Comparison of ENCODE assay signal across 24 cellular contexts in the genomic region with DNA sequence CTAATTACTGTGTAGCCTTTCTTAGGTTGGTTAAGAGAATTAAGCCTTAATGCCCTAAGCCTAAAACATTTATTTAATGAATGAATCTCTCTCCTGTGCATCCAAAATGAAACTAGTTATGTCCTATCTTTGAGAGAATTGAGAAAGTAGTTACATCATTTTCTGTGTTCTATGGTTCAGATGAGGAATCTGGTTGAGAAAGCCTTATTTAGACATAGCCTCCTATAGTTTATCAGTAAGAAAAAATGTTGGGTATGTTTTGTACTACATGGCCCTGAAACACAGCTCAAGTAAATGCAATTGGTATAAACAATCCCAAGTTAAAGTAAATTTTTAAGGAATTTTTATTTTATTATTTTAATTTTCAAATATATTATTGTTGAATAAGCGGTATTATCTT. TPM values are rescaled to one million over a fixed set of nuclear protein-coding genes. Genes with fewer than 3 reads are reported as not detected.
DNase-seq lines count a peak whose midpoint lies in the region; ATAC-seq and TF ChIP-seq lines count a peak whose summit lies in the region.
"Had no signal": no experiment of that assay in that cellular context is flagged by ENCODE, and none has a peak within 500 bp of the region (broad histone marks: within the 10 kb centered on the region; RNA-seq: fewer than 3 reads in every experiment).

No MANE protein-coding gene starts in this region.

- no peak overlapping the region for H2AK5ac ChIP-seq in mesenchymal stem cell (ENCODE audit: low read length, severe bottlenecking)

- POLR2A ChIA-PET in WTC11 (lab: Charles Lee) (no interaction called here), HEK293T (lab: Yijun Ruan, JAX) (no interaction called here)

- no peak overlapping the region for H2BK12ac ChIP-seq in mesenchymal stem cell (ENCODE audit: low read length in 2 of 2)

- no peak overlapping the region for H3K4ac ChIP-seq in mesenchymal stem cell (ENCODE audit: low read depth in 1 of 2, low read length in 2 of 2)

- no peaks in the 10 kb centered on the region for H3K4me1 Mint-ChIP-seq in WTC11
- H3K4me1 Mint-ChIP-seq: CD4-positive, alpha-beta memory T cell had no signal

- no peak overlapping the region for H3K4me3 ChIP-seq in fibroblast of lung (replicated peaks in 1 of 4; ENCODE audit: control extremely low read depth in 1 of 4, insufficient read depth in 1 of 4, low read depth in 3 of 4, low read length in 4 of 4)
- no peak overlapping the region for H3K4me3 ChIP-seq in mesenchymal stem cell (ENCODE audit: insufficient read depth in 1 of 2, low read depth in 1 of 2, low read length in 2 of 2)
- no peak overlapping the region for H3K4me3 ChIP-seq in adrenal gland
- H3K4me3 ChIP-seq: BLaER1, MG63 had no signal

- no peak overlapping the region for H3K14ac ChIP-seq in mesenchymal stem cell (ENCODE audit: low read length in 2 of 2)

- H2BK120ac ChIP-seq in mesenchymal stem cell (ENCODE audit: low read depth, low read length) = no peak overlapping the region

- no peak overlapping the region for H2AFZ ChIP-seq in fibroblast of lung (ENCODE audit: low read length)
- no peak overlapping the region for H2AFZ ChIP-seq in mesenchymal stem cell (ENCODE audit: low read depth, low read length)

- CTCF ChIA-PET in WTC11 (lab: Charles Lee) = no interaction called here
- CTCF ChIA-PET in HEK293T (lab: Yijun Ruan, JAX) = no interaction called here

- intact Hi-C loops in adrenal gland (cut with DNase I) = no loop called here

- no peak for TF ChIP-seq POLR2A in adrenal gland (IDR thresholded peaks at IDR 0.05)

- no peak overlapping the region for H3K18ac ChIP-seq in mesenchymal stem cell (ENCODE audit: low read depth in 1 of 2, low read length in 2 of 2)

- H4K91ac ChIP-seq in mesenchymal stem cell (ENCODE audit: low read length) = no peak overlapping the region

- H3K23ac ChIP-seq in mesenchymal stem cell (ENCODE audit: low read length in 2 of 2) = no peak overlapping the region

- H3K79me1 ChIP-seq in mesenchymal stem cell (replicated peaks; ENCODE audit: low read length, poor library complexity, severe bottlenecking) = no peaks in the 10 kb centered on the region

- TF ChIP-seq CTCF in WTC11 (IDR thresholded peaks at IDR 0.05) = no peak
- TF ChIP-seq CTCF in fibroblast of lung (conservative IDR thresholded peaks at IDR 0.05 in 1 of 2, IDR thresholded peaks at IDR 0.05 in 1 of 2; ENCODE audit: low read depth in 1 of 2, low read length in 2 of 2) = no peak
- no peak for TF ChIP-seq CTCF in adrenal gland (IDR thresholded peaks at IDR 0.05)

- H4K8ac ChIP-seq in mesenchymal stem cell (ENCODE audit: low read length) = no peak overlapping the region

- H4K20me1 ChIP-seq in fibroblast of lung (ENCODE audit: control insufficient read depth, extremely low read depth, insufficient read depth, low read length) = no peaks in the 10 kb centered on the region
- H4K20me1 ChIP-seq: BLaER1 had no signal

- no peaks in the 10 kb centered on the region for H3K36me3 Mint-ChIP-seq in WTC11

- peak; percentile 49 for DNase-seq in EH (ENCODE audit: low read depth)
- DNase-seq in WTC11 (ENCODE audit: low spot score) = no peak
- peak; percentile 32 to 42 for DNase-seq in fibroblast of lung (ENCODE audit: low read depth in 2 of 2)
- peak; percentile 70 for DNase-seq in mesenchymal stem cell
- DNase-seq in HEK293T (ENCODE audit: extremely low spot score) = no peak
- DNase-seq in activated naive CD4-positive, alpha-beta T cell treated with anti-CD3 and anti-CD28 coated beads, Interleukin-2, amount 50 U/mL, for 16 hours = no peak
- no peak for DNase-seq in adrenal gland
- no peak for DNase-seq in stimulated activated naive CD4-positive, alpha-beta T cell (lab: John Stamatoyannopoulos, UW)
- DNase-seq: Caco-2; CD4-positive, alpha-beta memory T cell; DMS 273 treated with DMSO at 0.1 percent for 48 hours; DND-41; Karpas-422; MG63; NCI-H1417; NCI-H1694 treated with DMSO at 0.1 percent for 48 hours; NCI-H2171; NCI-H524 treated with DMSO at 0.1 percent for 48 hours; NCI-H82; SIG-M5; SK-N-SH had no signal

- H3K27me3 Mint-ChIP-seq in WTC11 (ENCODE audit: low read depth) = no peaks in the 10 kb centered on the region; the same call in 1 of the 2 replicates
- H3K27me3 Mint-ChIP-seq: CD4-positive, alpha-beta memory T cell had no signal

- no CpG with 5 or more reads among the region's 1 CpG for WGBS in mesenchymal stem cell
- 90 to 100% (median 96%) methylated on average over 1 of the region's 1 CpG for WGBS in adrenal gland, 4 donors

- H3K9me3 ChIP-seq in fibroblast of lung (ENCODE audit: control insufficient read depth, insufficient read depth, low read depth, low read length) = no peaks in the 10 kb centered on the region
- H3K9me3 ChIP-seq in mesenchymal stem cell (ENCODE audit: control insufficient read depth, low read length) = no peaks in the 10 kb centered on the region
- no peaks in the 10 kb centered on the region for H3K9me3 ChIP-seq in adrenal gland (replicated peaks in 1 of 3)
- H3K9me3 ChIP-seq: BLaER1, Caco-2, SK-N-SH had no signal

- no peak overlapping the region for H3K4me2 ChIP-seq in fibroblast of lung (ENCODE audit: extremely low read depth, insufficient read depth, low read length)
- no peak overlapping the region for H3K4me2 ChIP-seq in mesenchymal stem cell (ENCODE audit: low read length, poor library complexity, severe bottlenecking)
- H3K4me2 ChIP-seq: BLaER1, SK-N-SH had no signal

- H3K27me3 ChIP-seq in fibroblast of lung (ENCODE audit: control insufficient read depth, insufficient read depth, low read length) (no peaks in the 10 kb centered on the region), mesenchymal stem cell (ENCODE audit: control insufficient read depth in 1 of 2, insufficient read depth in 1 of 2, low read length in 2 of 2) (no peaks in the 10 kb centered on the region), adrenal gland (no peaks in the 10 kb centered on the region)
- H3K27me3 ChIP-seq: BLaER1, MG63 had no signal

- no peak overlapping the region for H3K4me3 Mint-ChIP-seq in WTC11
- H3K4me3 Mint-ChIP-seq: CD4-positive, alpha-beta memory T cell had no signal

- no peak overlapping the region for H2BK5ac ChIP-seq in mesenchymal stem cell (ENCODE audit: low read depth, low read length, poor library complexity, severe bottlenecking)

- H2BK15ac ChIP-seq in mesenchymal stem cell (ENCODE audit: low read depth, poor library complexity, severe bottlenecking) = no peak overlapping the region

- H3K27ac ChIP-seq in fibroblast of lung (ENCODE audit: insufficient read depth, low read length) (no peak overlapping the region), mesenchymal stem cell (ENCODE audit: low read length, poor library complexity, severe bottlenecking) (no peak overlapping the region), adrenal gland (no peak overlapping the region)
- H3K27ac ChIP-seq: BLaER1 had no signal

- no peak for ATAC-seq in WTC11
- ATAC-seq: Panc1 had no signal

- H3K9ac ChIP-seq in fibroblast of lung (ENCODE audit: insufficient read depth, low read length) (no peak overlapping the region), mesenchymal stem cell (ENCODE audit: low read length) (no peak overlapping the region)
- H3K9ac ChIP-seq: BLaER1, SK-N-SH had no signal

- H3K27ac Mint-ChIP-seq in WTC11 = no peak overlapping the region
- H3K27ac Mint-ChIP-seq: CD4-positive, alpha-beta memory T cell had no signal

- H3K36me3 ChIP-seq in fibroblast of lung (ENCODE audit: control insufficient read depth, insufficient read depth, low read length) (no peaks in the 10 kb centered on the region), mesenchymal stem cell (ENCODE audit: control insufficient read depth in 1 of 2, insufficient read depth in 2 of 2, low read depth in 1 of 2, low read length in 2 of 2) (no peaks in the 10 kb centered on the region), adrenal gland (replicated peaks in 1 of 2) (no peaks in the 10 kb centered on the region)
- H3K36me3 ChIP-seq: BLaER1, MG63 had no signal

- H3K4me1 ChIP-seq in fibroblast of lung (ENCODE audit: control insufficient read depth, extremely low read depth, insufficient read depth, low read length) (no peaks in the 10 kb centered on the region), mesenchymal stem cell (ENCODE audit: control insufficient read depth, insufficient read depth, low read depth, low read length) (no peaks in the 10 kb centered on the region), adrenal gland (replicated peaks in 1 of 2) (no peaks in the 10 kb centered on the region)
- H3K4me1 ChIP-seq: Caco-2 had no signal

- no peaks in the 10 kb centered on the region for H3K79me2 ChIP-seq in fibroblast of lung (ENCODE audit: control insufficient read depth, insufficient read depth, low read length)

- H3K9me3 Mint-ChIP-seq in WTC11 = no peaks in the 10 kb centered on the region

TF ChIP-seq in WTC11, 78 proteins besides CTCF, POLR2A, EP300 and RAD21 (continues in another document):
- no peak for TF ChIP-seq JAZF1 (CRISPR knock-in tag; IDR thresholded peaks at IDR 0.05)
- no peak for TF ChIP-seq OVOL2 (CRISPR knock-in tag; IDR thresholded peaks at IDR 0.05; ENCODE audit: borderline replicate concordance)

TF ChIP-seq in HEK293T, 16 proteins besides CTCF, POLR2A, EP300 and RAD21:
- TF ChIP-seq SUZ12 (IDR thresholded peaks at IDR 0.05) = no peak
- no peak for TF ChIP-seq LEF1 (IDR thresholded peaks at IDR 0.05; ENCODE audit: borderline replicate concordance)
- TF ChIP-seq FOXA1 (IDR thresholded peaks at IDR 0.05) = no peak
- no peak for TF ChIP-seq FOXM1 (IDR thresholded peaks at IDR 0.05; ENCODE audit: borderline replicate concordance)
- TF ChIP-seq TARDBP (IDR thresholded peaks at IDR 0.05) = no peak
- TF ChIP-seq ZNF384 (IDR thresholded peaks at IDR 0.05) = no peak
- no peak for TF ChIP-seq FOXK2 (IDR thresholded peaks at IDR 0.05)
- no peak for TF ChIP-seq BHLHE40 (IDR thresholded peaks at IDR 0.05; ENCODE audit: borderline replicate concordance)
- TF ChIP-seq ELF4 (IDR thresholded peaks at IDR 0.05) = no peak
- no peak for TF ChIP-seq L3MBTL2 (conservative IDR thresholded peaks at IDR 0.05)
- no peak for TF ChIP-seq ARNT (IDR thresholded peaks at IDR 0.05)
TF ChIP-seq in HEK293T: peak in this region for 0.

RNA-seq across cellular contexts. Expression of a gene that starts 25.9 kb away (rescaled TPM):
- total RNA-seq in WTC11 (2021) (0.62 to 1.2 TPM (median 1.0 TPM) in 3 replicates), fibroblast of lung (16.0 and 16.4 TPM in 2 replicates), adrenal gland (10 to 100 TPM in 3 of 8 donors, 1 to 10 TPM in 5; 2.4 to 49.1 (median 8.3) TPM)
- polyA plus RNA-seq in fibroblast of lung (3.2 and 3.3 TPM in 2 replicates), adrenal gland (10 to 100 TPM in 2 of 3 donors, 1 to 10 TPM in 1; 7.6 to 72.6 (median 40.4) TPM)
- polyA plus RNA-seq in fibroblast of lung (2012) = 7.1 and 11.1 TPM in 2 replicates
- polyA minus RNA-seq in fibroblast of lung (ENCODE audit: low replicate concordance) = 1.6 and 3.4 TPM in 2 replicates
- 3.1 TPM for polyA plus RNA-seq in mesenchymal stem cell (2013, experiment 1 of 2)
- polyA plus RNA-seq in mesenchymal stem cell (2013, experiment 2 of 2) = 4.3 TPM
- total RNA-seq: CD4-positive, alpha-beta memory T cell; G401 had no signal

RNA-seq across cellular contexts. Expression of a gene that starts 35.0 kb away (rescaled TPM):
- total RNA-seq in WTC11 (2021) = 0.53 to 1.3 TPM (median 0.71 TPM) in 3 replicates
- total RNA-seq in fibroblast of lung = 0.17 and 0.26 TPM in 2 replicates
- 0.11 and 0.34 TPM in 2 replicates for polyA plus RNA-seq in fibroblast of lung
- polyA plus RNA-seq in fibroblast of lung (2012) = 0.06 and 0.08 TPM in 2 replicates
- polyA minus RNA-seq in fibroblast of lung (ENCODE audit: low replicate concordance) = not detected in 2 replicates
- 0.18 TPM for polyA plus RNA-seq in mesenchymal stem cell (2013, experiment 1 of 2)
- polyA plus RNA-seq in mesenchymal stem cell (2013, experiment 2 of 2) = 0.15 TPM
- under 1 TPM in 7 of 8 donors, not detected in 1; 0.15 to 0.69 (median 0.42) TPM for total RNA-seq in adrenal gland
- polyA plus RNA-seq in adrenal gland = under 1 TPM; 0.16 to 0.30 (median 0.22) TPM

Comparison
In these comparisons a context has a peak if more than half of its experiments do, and no peak if none do; other contexts are left out.
1. DNase-seq: peak in EH (single experiment), fibroblast of lung (2 of 2) and mesenchymal stem cell (single experiment); none in WTC11 (single experiment), HEK293T (single experiment), activated naive CD4-positive, alpha-beta T cell treated with anti-CD3 and anti-CD28 coated beads, Interleukin-2, amount 50 U/mL, for 16 hours (single experiment), adrenal gland (0 of 7) and stimulated activated naive CD4-positive, alpha-beta T cell (0 of 6).